ENCODE assay signal across 2 cellular contexts in the genomic region with DNA sequence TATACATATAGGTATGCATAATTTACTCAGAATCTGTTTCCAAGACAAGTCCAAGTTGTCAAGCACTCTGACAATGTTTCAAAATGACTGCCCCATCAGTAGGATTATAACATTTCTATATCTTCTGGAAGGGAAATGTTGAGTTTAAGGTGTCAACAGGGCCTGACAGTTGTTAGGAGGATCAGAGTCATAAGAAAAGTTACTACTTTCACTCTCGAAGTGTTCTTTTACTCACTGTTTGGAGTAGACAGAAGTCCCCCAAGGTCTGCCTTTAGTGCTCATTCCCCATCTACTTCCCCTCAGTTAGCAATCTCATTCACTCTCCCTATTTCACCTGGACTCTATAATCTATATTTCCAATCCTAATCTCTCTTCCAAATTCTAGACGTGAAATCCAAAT.
TF ChIP-seq lines count a peak whose summit lies in the region.

No MANE protein-coding gene starts in this region.

TF ChIP-seq in GM23338, 12 proteins besides CTCF, POLR2A, EP300 and RAD21 (continued from another document):
- TF ChIP-seq JUNB (IDR thresholded peaks at IDR 0.05; ENCODE audit: unreplicated experiment), result no peak
- no peak for TF ChIP-seq STAT1 (IDR thresholded peaks at IDR 0.05; ENCODE audit: unreplicated experiment)

TF ChIP-seq in GM12878, 131 proteins besides CTCF, POLR2A, EP300 and RAD21 (continued from another document):
- TF ChIP-seq, protein P1, sequence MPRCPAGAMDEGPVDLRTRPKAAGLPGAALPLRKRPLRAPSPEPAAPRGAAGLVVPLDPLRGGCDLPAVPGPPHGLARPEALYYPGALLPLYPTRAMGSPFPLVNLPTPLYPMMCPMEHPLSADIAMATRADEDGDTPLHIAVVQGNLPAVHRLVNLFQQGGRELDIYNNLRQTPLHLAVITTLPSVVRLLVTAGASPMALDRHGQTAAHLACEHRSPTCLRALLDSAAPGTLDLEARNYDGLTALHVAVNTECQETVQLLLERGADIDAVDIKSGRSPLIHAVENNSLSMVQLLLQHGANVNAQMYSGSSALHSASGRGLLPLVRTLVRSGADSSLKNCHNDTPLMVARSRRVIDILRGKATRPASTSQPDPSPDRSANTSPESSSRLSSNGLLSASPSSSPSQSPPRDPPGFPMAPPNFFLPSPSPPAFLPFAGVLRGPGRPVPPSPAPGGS (IDR thresholded peaks at IDR 0.05; ENCODE audit: borderline replicate concordance, insufficient read depth, low read depth, low read length, poor library complexity, severe bottlenecking), result no peak
- TF ChIP-seq NFIC (IDR thresholded peaks at IDR 0.05; ENCODE audit: low read depth, low read length), result no peak
